Comparison of ENCODE assay signal across 9 cellular contexts in genomic region chr1:86499987-86500593, GRCh38. TPM values are rescaled to one million over a fixed set of nuclear protein-coding genes. Genes with fewer than 3 reads are reported as not detected.
DNase-seq lines count a peak whose midpoint lies in the region; ATAC-seq and TF ChIP-seq lines count a peak whose summit lies in the region.
"Had no signal": no experiment of that assay in that cellular context is flagged by ENCODE, and none has a peak within 500 bp of the region (broad histone marks: within the 10 kb centered on the region; RNA-seq: fewer than 3 reads in every experiment).

No MANE protein-coding gene starts in this region.

- POLR2A ChIA-PET in WTC11 (lab: Charles Lee): no interaction called here

- H3K36me3 Mint-ChIP-seq in WTC11: no peaks in the 10 kb centered on the region

- H3K27ac Mint-ChIP-seq in WTC11: no peak overlapping the region

- H3K4me1 Mint-ChIP-seq in WTC11: peaks cover 33% of the 10 kb centered on the region

- H3K27me3 Mint-ChIP-seq in WTC11 (ENCODE audit: low read depth): no peaks in the 10 kb centered on the region; the same call in 1 of the 2 replicates

- no peak overlapping the region for H3K27ac ChIP-seq in C4-2B

- intact Hi-C loops in sciatic nerve (cut with DNase I): loop anchor here (5.0 kb wide), 1 partner anchor 118 kb away; no protein-coding TSS in a partner anchor

- ATAC-seq in GM19455 (IDR thresholded peaks at IDR 0.05; ENCODE audit: unreplicated experiment) (peak; percentile 60), WTC11 (no peak), sciatic nerve (no peak), HG02870 (IDR thresholded peaks at IDR 0.05; ENCODE audit: unreplicated experiment) (no peak)

- peak; percentile 72 for DNase-seq in NCI-H1694 (lab: John Stamatoyannopoulos, UW)
- DNase-seq in WTC11 (ENCODE audit: low spot score): no peak
- DNase-seq in kidney tubule cell (ENCODE audit: low spot score): peak; percentile 58
- no peak for DNase-seq in sciatic nerve (ENCODE audit: low spot score)
- no peak for DNase-seq in activated T-cell treated with anti-CD3 and anti-CD28 coated beads, Interleukin-2, amount 50 U/mL, for 1 hour

- CTCF ChIA-PET in WTC11 (lab: Charles Lee): interaction anchor here (0.6 to 2.8 kb wide), 5 partner anchors 10 to 485 kb away, joined by 3 to 7 read pairs (median 3); partner anchors contain the start of gene SH3GLB1

- TF ChIP-seq CTCF in C4-2B (conservative IDR thresholded peaks at IDR 0.05): peak; percentile 95
- peak; percentile 96 for TF ChIP-seq CTCF in WTC11 (IDR thresholded peaks at IDR 0.05)

- no peak overlapping the region for H3K4me3 Mint-ChIP-seq in WTC11

- peaks cover 11% of the 10 kb centered on the region for H3K9me3 Mint-ChIP-seq in WTC11

TF ChIP-seq in WTC11, 78 proteins besides CTCF, POLR2A, EP300 and RAD21 (continues in another document):
- TF ChIP-seq FOXK1 (CRISPR knock-in tag; IDR thresholded peaks at IDR 0.05) (no peak), ATF1 (CRISPR knock-in tag; IDR thresholded peaks at IDR 0.05) (no peak), ETV6 (CRISPR knock-in tag; IDR thresholded peaks at IDR 0.05) (no peak), NFE2L1 (CRISPR knock-in tag; IDR thresholded peaks at IDR 0.05) (no peak), E2F1 (CRISPR knock-in tag; IDR thresholded peaks at IDR 0.05) (no peak), CREB1 (CRISPR knock-in tag; IDR thresholded peaks at IDR 0.05) (no peak), EMX1 (CRISPR knock-in tag; IDR thresholded peaks at IDR 0.05) (no peak), TP53 (CRISPR knock-in tag; IDR thresholded peaks at IDR 0.05) (no peak), ATF3 (CRISPR knock-in tag; conservative IDR thresholded peaks at IDR 0.05) (no peak), PREB (CRISPR knock-in tag; IDR thresholded peaks at IDR 0.05; ENCODE audit: borderline replicate concordance) (no peak), E2F5 (CRISPR knock-in tag; IDR thresholded peaks at IDR 0.05) (no peak), ZNF425 (CRISPR knock-in tag; conservative IDR thresholded peaks at IDR 0.05) (no peak), FOXJ3 (CRISPR knock-in tag; IDR thresholded peaks at IDR 0.05; ENCODE audit: borderline replicate concordance) (no peak), AFF4 (CRISPR knock-in tag; IDR thresholded peaks at IDR 0.05; ENCODE audit: borderline replicate concordance) (no peak), CREM (CRISPR knock-in tag; IDR thresholded peaks at IDR 0.05) (no peak), STAT6 (CRISPR knock-in tag; conservative IDR thresholded peaks at IDR 0.05; ENCODE audit: low read depth) (no peak)

RNA-seq across cellular contexts. Expression of gene CLCA1, which starts 31.4 kb away (rescaled TPM):
- total RNA-seq in WTC11 (2021): 0.07 to 0.14 TPM (median 0.11 TPM) in 3 replicates
- total RNA-seq in sciatic nerve: not detected
- total RNA-seq: glomerular endothelial cell had no signal

RNA-seq across cellular contexts. Expression of gene CLCA4, which starts 46.8 kb away (rescaled TPM):
- total RNA-seq in WTC11 (2021): not detected in 3 replicates
- total RNA-seq in sciatic nerve: not detected
- total RNA-seq: glomerular endothelial cell had no signal

Comparison
In these comparisons a context has a peak if more than half of its experiments do, and no peak if none do; other contexts are left out.
1. DNase-seq: peak in NCI-H1694 (single experiment) and kidney tubule cell (single experiment); none in WTC11 (single experiment), sciatic nerve (single experiment) and activated T-cell treated with anti-CD3 and anti-CD28 coated beads, Interleukin-2, amount 50 U/mL, for 1 hour (single experiment).